35 cellular contexts compared by ENCODE assay signal in genomic region chr11:112114460-112114859, GRCh38.
"Had no signal": no experiment of that assay in that cellular context is flagged by ENCODE, and none has a peak within 500 bp of the region (broad histone marks: within the 10 kb centered on the region; RNA-seq: fewer than 3 reads in every experiment).

No MANE protein-coding gene starts in this region.

- H3K36me3 ChIP-seq: MG63 had no signal

- H3K4me3 ChIP-seq: MG63 had no signal

- H3K27me3 ChIP-seq: MG63 had no signal

- H3K9me3 ChIP-seq: MG63 had no signal

- DNase-seq: Karpas-422, Kasumi-1, MG63, MM.1S, MV-4-11, NCI-H1048, NCI-H1092, NCI-H1092 treated with DMSO at 0.1 percent for 48 hours, NCI-H1105, NCI-H1105 treated with DMSO at 0.1 percent for 48 hours, NCI-H1417, NCI-H1417 treated with DMSO at 0.1 percent for 48 hours, NCI-H1436, NCI-H1436 treated with DMSO at 0.1 percent for 48 hours, NCI-H146, NCI-H1694, NCI-H1694 treated with DMSO at 0.1 percent for 48 hours, NCI-H187, NCI-H187 treated with DMSO at 0.1 percent for 48 hours, NCI-H1930, NCI-H2029, NCI-H2029 treated with DMSO at 0.1 percent for 48 hours, NCI-H2081, NCI-H2081 treated with DMSO at 0.1 percent for 48 hours, NCI-H2107, NCI-H2171, NCI-H2171 treated with DMSO at 0.1 percent for 48 hours, NCI-H2227 treated with DMSO at 0.1 percent for 48 hours, NCI-H226, NCI-H345, NCI-H446, NCI-H446 treated with DMSO at 0.1 percent for 48 hours, NCI-H510A, NCI-H510A treated with DMSO at 0.1 percent for 48 hours, NCI-H524 had no signal
